Comparison of ENCODE assay signal across 24 cellular contexts in the genomic region with DNA sequence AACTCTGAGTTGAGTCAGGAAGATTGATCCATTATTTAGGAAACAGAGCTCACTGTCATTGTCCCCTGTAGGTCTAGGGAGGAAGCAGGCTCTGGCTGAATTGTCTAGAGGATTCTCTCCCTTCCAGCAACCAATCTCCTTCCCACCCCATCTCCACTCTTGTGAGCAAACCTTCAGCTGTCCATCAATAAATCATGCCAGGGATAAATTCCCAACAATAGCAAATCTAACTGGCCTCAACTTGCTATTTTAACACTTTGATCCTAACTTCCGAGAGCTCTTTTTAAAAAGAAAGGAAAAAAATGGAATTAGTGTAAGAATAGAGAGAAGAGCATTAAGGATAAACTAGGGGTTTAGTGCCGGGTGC. TPM values are rescaled to one million over a fixed set of nuclear protein-coding genes. Genes with fewer than 3 reads are reported as not detected.
A peak's percentile ranks its signal among the peaks of the same experiment; 100 is the strongest.
DNase-seq lines count a peak whose midpoint lies in the region; ATAC-seq and TF ChIP-seq lines count a peak whose summit lies in the region.
"Had no signal": no experiment of that assay in that cellular context is flagged by ENCODE, and none has a peak within 500 bp of the region (broad histone marks: within the 10 kb centered on the region; RNA-seq: fewer than 3 reads in every experiment).

No MANE protein-coding gene starts in this region.

- H3K4me3 ChIP-seq in PC-3 (ENCODE audit: low read length) (no peak overlapping the region), mesenchymal stem cell (ENCODE audit: insufficient read depth in 1 of 2, low read depth in 1 of 2, low read length in 2 of 2) (no peak overlapping the region), thoracic aorta (no peak overlapping the region)
- H3K4me3 ChIP-seq: BLaER1, left ventricle myocardium inferior, mucosa of descending colon, SK-N-MC, thyroid gland had no signal

- no peak overlapping the region for H2BK120ac ChIP-seq in mesenchymal stem cell (ENCODE audit: low read depth, low read length)

- H3K4me1 ChIP-seq in PC-3 (ENCODE audit: insufficient read depth, low read length), result peaks cover 30% of the 10 kb centered on the region
- H3K4me1 ChIP-seq in mesenchymal stem cell (ENCODE audit: control insufficient read depth, insufficient read depth, low read depth, low read length), result peaks cover 6% of the 10 kb centered on the region
- peaks cover 44 to 72% of the 10 kb centered on the region in 2 donors for H3K4me1 ChIP-seq in thoracic aorta (ENCODE audit: control insufficient read depth in 1 of 2, low read depth in 2 of 2)
- H3K4me1 ChIP-seq: BLaER1 had no signal

- H3K36me3 Mint-ChIP-seq in T-cell, result peaks cover 3% of the 10 kb centered on the region
- H3K36me3 Mint-ChIP-seq: activated naive CD4-positive, alpha-beta T cell treated with anti-CD3 and anti-CD28 coated beads, Interleukin-2, amount 50 U/mL, for 72 hours had no signal

- no peak overlapping the region for H4K8ac ChIP-seq in mesenchymal stem cell (ENCODE audit: low read length)

- H2BK12ac ChIP-seq in mesenchymal stem cell (ENCODE audit: low read length in 2 of 2), result no peak overlapping the region

- H2BK5ac ChIP-seq in mesenchymal stem cell (ENCODE audit: low read depth, low read length, poor library complexity, severe bottlenecking), result no peak overlapping the region

- H3K4me2 ChIP-seq in PC-3 (ENCODE audit: low read length) (no peak overlapping the region), mesenchymal stem cell (ENCODE audit: low read length, poor library complexity, severe bottlenecking) (no peak overlapping the region)
- H3K4me2 ChIP-seq: BLaER1 had no signal

- H3F3A ChIP-seq in PC-3 (ENCODE audit: low read length, unreplicated experiment), result no peaks in the 10 kb centered on the region

- peak overlapping the region; percentile 72 for H2AK5ac ChIP-seq in mesenchymal stem cell (ENCODE audit: low read length, severe bottlenecking)

- H3K9ac ChIP-seq in PC-3 (ENCODE audit: low read length), result no peak overlapping the region
- no peak overlapping the region for H3K9ac ChIP-seq in mesenchymal stem cell (ENCODE audit: low read length)
- H3K9ac ChIP-seq: BLaER1 had no signal

- H3K36me3 ChIP-seq in PC-3 (ENCODE audit: low read depth, low read length), result no peaks in the 10 kb centered on the region
- H3K36me3 ChIP-seq in mesenchymal stem cell (ENCODE audit: control insufficient read depth in 1 of 2, insufficient read depth in 2 of 2, low read depth in 1 of 2, low read length in 2 of 2), result peaks cover 0 to 6% of the 10 kb centered on the region in 2 experiments
- H3K36me3 ChIP-seq in thoracic aorta, result no peaks in the 10 kb centered on the region
- H3K36me3 ChIP-seq: BLaER1, left ventricle myocardium inferior, thyroid gland, WERI-Rb-1 had no signal

- H2BK15ac ChIP-seq in mesenchymal stem cell (ENCODE audit: low read depth, poor library complexity, severe bottlenecking), result no peak overlapping the region

- H3K9me3 Mint-ChIP-seq in T-cell, result no peaks in the 10 kb centered on the region
- H3K9me3 Mint-ChIP-seq: activated naive CD4-positive, alpha-beta T cell treated with anti-CD3 and anti-CD28 coated beads, Interleukin-2, amount 50 U/mL, for 72 hours; T-helper 2 cell treated with Interferon-gamma antibody and Interleukin-4, amounts not matched to agents 5 μg/mL and 100 μg/mL, for 36 hours had no signal

- H2AFZ ChIP-seq in PC-3 (ENCODE audit: low read length) (no peak overlapping the region), mesenchymal stem cell (ENCODE audit: low read depth, low read length) (no peak overlapping the region)

- 91% methylated on average over 2 of the region's 2 CpGs for WGBS in mesenchymal stem cell

- POLR2A ChIA-PET in PC-3 (lab: Charles Lee; ENCODE audit: unreplicated experiment) (no interaction called here), T-cell (lab: Charles Lee) (interaction anchor here (0.5 to 0.6 kb wide), 2 partner anchors 36 to 255 kb away, joined by 3 read pairs; no protein-coding TSS in a partner anchor)

- peaks cover 20% of the 10 kb centered on the region for H3K79me2 ChIP-seq in PC-3 (ENCODE audit: low read length)

- no peak overlapping the region for H3K23ac ChIP-seq in mesenchymal stem cell (ENCODE audit: low read length in 2 of 2)

- BruUV-seq in PC-3 (replicated peaks; lab: Mats Ljungman, UMichigan), result no TSS peak

- H3K4me1 Mint-ChIP-seq in T-cell, result peaks cover 0 to 6% (median 0%) of the 10 kb centered on the region in 3 donors

- no peaks in the 10 kb centered on the region for H4K20me1 ChIP-seq in PC-3 (ENCODE audit: low read length)

- H3K27me3 Mint-ChIP-seq in T-cell, result no peaks in the 10 kb centered on the region

- H3K9me3 ChIP-seq in PC-3 (ENCODE audit: low read length) (no peaks in the 10 kb centered on the region), mesenchymal stem cell (ENCODE audit: control insufficient read depth, low read length) (no peaks in the 10 kb centered on the region), thoracic aorta (no peaks in the 10 kb centered on the region)
- H3K9me3 ChIP-seq: BLaER1, left ventricle myocardium inferior, mucosa of descending colon, thyroid gland had no signal

- H3K79me1 ChIP-seq in mesenchymal stem cell (replicated peaks; ENCODE audit: low read length, poor library complexity, severe bottlenecking), result peaks cover 12% of the 10 kb centered on the region

- intact Hi-C loops in PC-3 (cut with micrococcal nuclease), result loop anchor here (2.0 to 5.0 kb wide), 2 partner anchors 19 to 38 kb away; no protein-coding TSS in a partner anchor

- no peak overlapping the region for H3K4me3 Mint-ChIP-seq in T-cell
- H3K4me3 Mint-ChIP-seq: T-helper 2 cell treated with Interferon-gamma antibody and Interleukin-4, amounts not matched to agents 5 μg/mL and 100 μg/mL, for 36 hours had no signal

- H3K9me2 ChIP-seq in PC-3 (replicated peaks; ENCODE audit: low read length), result no peaks in the 10 kb centered on the region

- CTCF ChIA-PET in PC-3 (lab: Charles Lee), result no interaction called here
- CTCF ChIA-PET in T-cell (lab: Charles Lee), result interaction anchor here in 1 of 2 donors (0.6 kb wide), 1 partner anchor 79 kb away, joined by 3 read pairs; no protein-coding TSS in a partner anchor

- H3K27me3 ChIP-seq in PC-3 (ENCODE audit: low read length) (no peaks in the 10 kb centered on the region), mesenchymal stem cell (ENCODE audit: control insufficient read depth in 1 of 2, insufficient read depth in 1 of 2, low read length in 2 of 2) (no peaks in the 10 kb centered on the region), thoracic aorta (replicated peaks; ENCODE audit: insufficient read depth) (no peaks in the 10 kb centered on the region)
- H3K27me3 ChIP-seq: BLaER1, foreskin keratinocyte, thyroid gland had no signal

- no peak overlapping the region for H3K18ac ChIP-seq in mesenchymal stem cell (ENCODE audit: low read depth in 1 of 2, low read length in 2 of 2)

- ATAC-seq in PC-3 (no peak), thoracic aorta (ENCODE audit: insufficient number of reproducible peaks, low FRiP score, low read depth) (no peak), T-cell (replicated peaks in 1 of 4) (no peak), HG02571 (IDR thresholded peaks at IDR 0.05; ENCODE audit: unreplicated experiment) (no peak), GM21390 (IDR thresholded peaks at IDR 0.05; ENCODE audit: unreplicated experiment) (no peak)
- ATAC-seq: activated naive CD4-positive, alpha-beta T cell treated with anti-CD3 and anti-CD28 coated beads, Interleukin-2, amount 50 U/mL, for 72 hours had no signal

- no peak overlapping the region for H4K91ac ChIP-seq in mesenchymal stem cell (ENCODE audit: low read length)

- H3K14ac ChIP-seq in mesenchymal stem cell (ENCODE audit: low read length in 2 of 2), result no peak overlapping the region

- H3K27ac Mint-ChIP-seq in T-cell, result no peak overlapping the region
- H3K27ac Mint-ChIP-seq: activated naive CD4-positive, alpha-beta T cell treated with anti-CD3 and anti-CD28 coated beads, Interleukin-2, amount 50 U/mL, for 72 hours; T-helper 2 cell treated with Interferon-gamma antibody and Interleukin-4, amounts not matched to agents 5 μg/mL and 100 μg/mL, for 36 hours had no signal

- H3K27ac ChIP-seq in PC-3 (ENCODE audit: low read length) (peak overlapping the region; percentile 52), mesenchymal stem cell (ENCODE audit: low read length, poor library complexity, severe bottlenecking) (no peak overlapping the region), thoracic aorta (peak overlapping the region; percentile 57 to 87)
- H3K27ac ChIP-seq: BLaER1, foreskin keratinocyte, left ventricle myocardium inferior, SK-N-MC, thyroid gland, WERI-Rb-1 had no signal

- no peak overlapping the region for H3K4ac ChIP-seq in mesenchymal stem cell (ENCODE audit: low read depth in 1 of 2, low read length in 2 of 2)

- no peak for TF ChIP-seq CTCF in PC-3 (conservative IDR thresholded peaks at IDR 0.05; ENCODE audit: low read depth, low read length)
- TF ChIP-seq CTCF in thoracic aorta (IDR thresholded peaks at IDR 0.05), result no peak

- DNase-seq in NCI-H146 (lab: John Stamatoyannopoulos, UW), result peak; percentile 25
- no peak for DNase-seq in NCI-H146 treated with DMSO at 0.1 percent for 48 hours (lab: John Stamatoyannopoulos, UW; ENCODE audit: unreplicated experiment)
- no peak for DNase-seq in PC-3
- no peak for DNase-seq in mesenchymal stem cell
- no peak for DNase-seq in thoracic aorta (ENCODE audit: low spot score)
- DNase-seq in T-cell, result no peak
- DNase-seq: activated CD4-positive, alpha-beta T cell treated with anti-CD3 and anti-CD28 coated beads, Interleukin-2, amount 50 U/mL, for 1 hour; central memory CD4-positive, alpha-beta T cell; erythroblast; foreskin keratinocyte; KG1; left ventricle myocardium inferior; mucosa of descending colon; NCI-H1694 treated with DMSO at 0.1 percent for 48 hours; small intestine; stimulated activated naive CD4-positive, alpha-beta T cell treated with Interleukin-2 at 50 U/mL for 16 hours; thyroid gland; WERI-Rb-1 had no signal

RNA-seq across cellular contexts. Expression of a gene that starts 53.5 kb away (rescaled TPM):
- total RNA-seq in PC-3 (2014; rRNA removed), result 18.4 and 24.8 TPM in 2 replicates
- 4.3 TPM for polyA plus RNA-seq in mesenchymal stem cell (2013, experiment 1 of 2)
- polyA plus RNA-seq in mesenchymal stem cell (2013, experiment 2 of 2), result 4.2 TPM
- total RNA-seq in thoracic aorta, result 100 to 1,000 TPM in 1 of 2 donors, 10 to 100 TPM in 1; 68.7 to 111 TPM
- total RNA-seq in T-cell, result under 1 TPM in 3 of 5 donors, not detected in 2; 0.35 to 0.46 (median 0.44) TPM
- total RNA-seq: activated naive CD4-positive, alpha-beta T cell treated with anti-CD3 and anti-CD28 coated beads, Interleukin-2, amount 50 U/mL, for 72 hours had no signal

Comparison
In these comparisons a context has a peak if more than half of its experiments do, and no peak if none do; other contexts are left out.
1. RNA of a gene that starts 53.5 kb away (total RNA-seq): 68.7 to 111 TPM in thoracic aorta and 18.4 to 24.8 TPM in PC-3; 0.35 to 0.46 TPM in T-cell; every median in the first group is over 10 times any median in the second.